ENCODE assay signal across 19 cellular contexts in genomic region chr13:98966019-98966418, GRCh38.
"Had no signal": no experiment of that assay in that cellular context is flagged by ENCODE, and none has a peak within 500 bp of the region (broad histone marks: within the 10 kb centered on the region; RNA-seq: fewer than 3 reads in every experiment).

No MANE protein-coding gene starts in this region.

- H3K36me3 ChIP-seq: SJSA1 had no signal

- DNase-seq: activated B cell treated with CpG ODN at 0.5 μM for 24 hours; activated CD4-positive, alpha-beta T cell treated with anti-CD3 and anti-CD28 coated beads for 1 hour; activated CD4-positive, alpha-beta T cell treated with anti-CD3 and anti-CD28 coated beads, Interleukin-2, amount 10 ng/mL, durations not matched to agents 24 days and 14 days; activated CD4-positive, alpha-beta T cell treated with anti-CD3 and anti-CD28 coated beads, Interleukin-2, amount 50 U/mL, for 48 hours; activated CD8-positive, alpha-beta memory T cell treated with anti-CD3 and anti-CD28 coated beads for 24 hours; activated naive CD4-positive, alpha-beta T cell; activated T-cell treated with anti-CD3 and anti-CD28 coated beads, Interleukin-2, amount 50 U/mL, for 4 hours; aorta; Karpas-422; NCI-H1105 treated with DMSO at 0.1 percent for 48 hours; NCI-H446; NCI-H524; PC-3; SHP77; SW 1271 had no signal

- H3K27me3 Mint-ChIP-seq: activated B cell treated with CpG ODN at 0.5 μM for 24 hours; activated CD4-positive, alpha-beta T cell treated with anti-CD3 and anti-CD28 coated beads, Interleukin-2, amount 10 ng/mL, durations not matched to agents 24 days and 14 days; activated naive CD4-positive, alpha-beta T cell treated with anti-CD3 and anti-CD28 coated beads, Interleukin-2, amount 50 U/mL, for 24 hours had no signal

- H3K27ac ChIP-seq: SJSA1 had no signal

- H3K4me3 Mint-ChIP-seq: activated B cell treated with CpG ODN at 0.5 μM for 24 hours; activated CD4-positive, alpha-beta T cell treated with anti-CD3 and anti-CD28 coated beads, Interleukin-2, amount 10 ng/mL, durations not matched to agents 24 days and 14 days; activated naive CD4-positive, alpha-beta T cell treated with anti-CD3 and anti-CD28 coated beads, Interleukin-2, amount 50 U/mL, for 24 hours; activated T-cell treated with anti-CD3 and anti-CD28 coated beads, Interleukin-2, amount 50 U/mL, for 4 hours had no signal

- H3K9me3 ChIP-seq: SJSA1 had no signal

- ATAC-seq: activated T-cell treated with anti-CD3 and anti-CD28 coated beads, Interleukin-2, amount 50 U/mL, for 4 hours; K562; PC-3; SK-N-SH treated with all-trans-retinoic acid at 6 μM for 48 hours had no signal

- H3K4me3 ChIP-seq: K562, SJSA1 had no signal

- H3K27me3 ChIP-seq: SJSA1 had no signal

- H3K4me1 Mint-ChIP-seq: activated B cell treated with CpG ODN at 0.5 μM for 24 hours had no signal

- H3K9me3 Mint-ChIP-seq: activated B cell treated with CpG ODN at 0.5 μM for 24 hours; activated CD4-positive, alpha-beta T cell treated with anti-CD3 and anti-CD28 coated beads, Interleukin-2, amount 10 ng/mL, durations not matched to agents 24 days and 14 days; activated naive CD4-positive, alpha-beta T cell treated with anti-CD3 and anti-CD28 coated beads, Interleukin-2, amount 50 U/mL, for 24 hours; activated T-cell treated with anti-CD3 and anti-CD28 coated beads, Interleukin-2, amount 50 U/mL, for 4 hours had no signal

- H3K27ac Mint-ChIP-seq: activated B cell treated with CpG ODN at 0.5 μM for 24 hours; activated CD4-positive, alpha-beta T cell treated with anti-CD3 and anti-CD28 coated beads, Interleukin-2, amount 10 ng/mL, durations not matched to agents 24 days and 14 days; activated naive CD4-positive, alpha-beta T cell treated with anti-CD3 and anti-CD28 coated beads, Interleukin-2, amount 50 U/mL, for 24 hours had no signal
